8 cellular contexts compared by ENCODE assay signal in genomic region chr1:8848663-8849386, GRCh38. TPM values are rescaled to one million over a fixed set of nuclear protein-coding genes. Genes with fewer than 3 reads are reported as not detected.
DNase-seq lines count a peak whose midpoint lies in the region; ATAC-seq and TF ChIP-seq lines count a peak whose summit lies in the region.

No MANE protein-coding gene starts in this region.

- DNase-seq in GM04504 (ENCODE audit: low read depth) (peak; percentile 86), KG1 (lab: John Stamatoyannopoulos, UW) (peak; percentile 64), fibroblast of lung (ENCODE audit: low read depth in 2 of 2) (peak; percentile 91 to 94)
- peak; percentile 80 to 87 for DNase-seq in activated T-cell treated with anti-CD3 and anti-CD28 coated beads, Interleukin-2, amount 50 U/mL, for 72 hours

- ATAC-seq in activated T-cell treated with anti-CD3 and anti-CD28 coated beads, Interleukin-2, amount 50 U/mL, for 72 hours (replicated peaks in 1 of 2) = peak; percentile 79 to 88
- peak; percentile 89 for ATAC-seq in stimulated activated memory B cell treated with anti-CD40 and anti-IgM and Interleukin-4, amounts not matched to agents 10 μg/mL and 1 μg/mL and 100 μg/mL, for 72 hours
- ATAC-seq in GM18873 (IDR thresholded peaks at IDR 0.05; ENCODE audit: low FRiP score, unreplicated experiment) = no peak

- no peak overlapping the region for H3K9ac ChIP-seq in fibroblast of lung (ENCODE audit: insufficient read depth, low read length)

- H3K4me3 Mint-ChIP-seq in activated T-cell treated with anti-CD3 and anti-CD28 coated beads, Interleukin-2, amount 50 U/mL, for 72 hours = no peak overlapping the region
- no peak overlapping the region for H3K4me3 Mint-ChIP-seq in nephron
- H3K4me3 Mint-ChIP-seq in stimulated activated memory B cell treated with anti-CD40 and anti-IgM and Interleukin-4, amounts not matched to agents 10 μg/mL and 1 μg/mL and 100 μg/mL, for 72 hours = no peak overlapping the region

- H3K27ac ChIP-seq in fibroblast of lung (ENCODE audit: insufficient read depth, low read length) = no peak overlapping the region

- H2AFZ ChIP-seq in fibroblast of lung (ENCODE audit: low read length) = no peak overlapping the region

- no peaks in the 10 kb centered on the region for H3K36me3 ChIP-seq in fibroblast of lung (ENCODE audit: control insufficient read depth, insufficient read depth, low read length)

- H3K27me3 ChIP-seq in fibroblast of lung (ENCODE audit: control insufficient read depth, insufficient read depth, low read length) = no peaks in the 10 kb centered on the region

- no peak overlapping the region for H3K4me3 ChIP-seq in fibroblast of lung (replicated peaks in 1 of 4; ENCODE audit: control extremely low read depth in 1 of 4, insufficient read depth in 1 of 4, low read depth in 3 of 4, low read length in 4 of 4)

- peak overlapping the region; percentile 39 for H3K4me2 ChIP-seq in fibroblast of lung (ENCODE audit: extremely low read depth, insufficient read depth, low read length)

- no peaks in the 10 kb centered on the region for H3K36me3 Mint-ChIP-seq in activated T-cell treated with anti-CD3 and anti-CD28 coated beads, Interleukin-2, amount 50 U/mL, for 72 hours (ENCODE audit: insufficient read depth in 2 of 2)
- H3K36me3 Mint-ChIP-seq in nephron (ENCODE audit: low read depth) = no peaks in the 10 kb centered on the region
- H3K36me3 Mint-ChIP-seq in stimulated activated memory B cell treated with anti-CD40 and anti-IgM and Interleukin-4, amounts not matched to agents 10 μg/mL and 1 μg/mL and 100 μg/mL, for 72 hours = no peaks in the 10 kb centered on the region

- no peaks in the 10 kb centered on the region for H4K20me1 ChIP-seq in fibroblast of lung (ENCODE audit: control insufficient read depth, extremely low read depth, insufficient read depth, low read length)

- no peaks in the 10 kb centered on the region for H3K79me2 ChIP-seq in fibroblast of lung (ENCODE audit: control insufficient read depth, insufficient read depth, low read length)

- no peaks in the 10 kb centered on the region for H3K9me3 ChIP-seq in fibroblast of lung (ENCODE audit: control insufficient read depth, insufficient read depth, low read depth, low read length)

- TF ChIP-seq CTCF in fibroblast of lung (conservative IDR thresholded peaks at IDR 0.05 in 1 of 2, IDR thresholded peaks at IDR 0.05 in 1 of 2; ENCODE audit: low read depth in 1 of 2, low read length in 2 of 2) (peak; percentile 89 to 92), nephron (IDR thresholded peaks at IDR 0.05; ENCODE audit: unreplicated experiment in 3 of 3) (peak; percentile 86 to 94 (median 93))

- H3K4me1 ChIP-seq in fibroblast of lung (ENCODE audit: control insufficient read depth, extremely low read depth, insufficient read depth, low read length) = peaks cover 3% of the 10 kb centered on the region

- peaks cover 4% of the 10 kb centered on the region for H3K27me3 Mint-ChIP-seq in activated T-cell treated with anti-CD3 and anti-CD28 coated beads, Interleukin-2, amount 50 U/mL, for 72 hours (ENCODE audit: low read depth)
- H3K27me3 Mint-ChIP-seq in nephron (ENCODE audit: low read depth) = peaks cover 6% of the 10 kb centered on the region
- H3K27me3 Mint-ChIP-seq in stimulated activated memory B cell treated with anti-CD40 and anti-IgM and Interleukin-4, amounts not matched to agents 10 μg/mL and 1 μg/mL and 100 μg/mL, for 72 hours = peaks cover 5% of the 10 kb centered on the region

- H3K27ac Mint-ChIP-seq in activated T-cell treated with anti-CD3 and anti-CD28 coated beads, Interleukin-2, amount 50 U/mL, for 72 hours = no peak overlapping the region
- H3K27ac Mint-ChIP-seq in nephron = peak overlapping the region; percentile 54 to 89 (median 83)
- no peak overlapping the region for H3K27ac Mint-ChIP-seq in stimulated activated memory B cell treated with anti-CD40 and anti-IgM and Interleukin-4, amounts not matched to agents 10 μg/mL and 1 μg/mL and 100 μg/mL, for 72 hours

- peaks cover 11% of the 10 kb centered on the region for H3K4me1 Mint-ChIP-seq in activated T-cell treated with anti-CD3 and anti-CD28 coated beads, Interleukin-2, amount 50 U/mL, for 72 hours (ENCODE audit: low read depth)
- H3K4me1 Mint-ChIP-seq in nephron = peaks cover 41% of the 10 kb centered on the region
- H3K4me1 Mint-ChIP-seq in stimulated activated memory B cell treated with anti-CD40 and anti-IgM and Interleukin-4, amounts not matched to agents 10 μg/mL and 1 μg/mL and 100 μg/mL, for 72 hours = no peaks in the 10 kb centered on the region

- no peaks in the 10 kb centered on the region for H3K9me3 Mint-ChIP-seq in activated T-cell treated with anti-CD3 and anti-CD28 coated beads, Interleukin-2, amount 50 U/mL, for 72 hours
- no peaks in the 10 kb centered on the region for H3K9me3 Mint-ChIP-seq in nephron
- no peaks in the 10 kb centered on the region for H3K9me3 Mint-ChIP-seq in stimulated activated memory B cell treated with anti-CD40 and anti-IgM and Interleukin-4, amounts not matched to agents 10 μg/mL and 1 μg/mL and 100 μg/mL, for 72 hours

TF ChIP-seq in PFSK-1, 5 proteins besides CTCF, POLR2A, EP300 and RAD21:
- TF ChIP-seq FOXP2 (optimal IDR thresholded peaks at IDR 0.05; ENCODE audit: borderline replicate concordance, extremely low read depth, extremely low read length, insufficient read depth) (peak; percentile 90), REST (IDR thresholded peaks at IDR 0.05; ENCODE audit: insufficient read depth in 1 of 2, low read depth in 2 of 2, low read length in 2 of 2) (no peak)

RNA-seq across cellular contexts. Expression of gene ENO1, which starts 29.7 kb away (rescaled TPM):
- polyA plus RNA-seq in PFSK-1 (2012; ENCODE audit: insufficient read length, low read depth) = 2,075 TPM
- total RNA-seq in activated T-cell treated with anti-CD3 and anti-CD28 coated beads, Interleukin-2, amount 50 U/mL, for 72 hours = 1,000 to 10,000 TPM; 1,803 to 1,841 TPM
- 963 and 971 TPM in 2 replicates for total RNA-seq in fibroblast of lung
- 1,177 and 1,629 TPM in 2 replicates for polyA plus RNA-seq in fibroblast of lung
- polyA plus RNA-seq in fibroblast of lung (2012) = 1,392 and 2,021 TPM in 2 replicates
- polyA minus RNA-seq in fibroblast of lung (ENCODE audit: low replicate concordance) = 1,769 and 2,224 TPM in 2 replicates

RNA-seq across cellular contexts. Expression of gene RERE, which starts 31.4 kb away (rescaled TPM):
- polyA plus RNA-seq in PFSK-1 (2012; ENCODE audit: insufficient read length, low read depth) = 88.7 TPM
- total RNA-seq in activated T-cell treated with anti-CD3 and anti-CD28 coated beads, Interleukin-2, amount 50 U/mL, for 72 hours = 100 to 1,000 TPM in 1 of 2 donors, 10 to 100 TPM in 1; 98.7 to 105 TPM
- total RNA-seq in fibroblast of lung = 45.7 and 51.0 TPM in 2 replicates
- polyA plus RNA-seq in fibroblast of lung = 3.7 and 5.8 TPM in 2 replicates
- 39.9 and 56.9 TPM in 2 replicates for polyA plus RNA-seq in fibroblast of lung (2012)
- polyA minus RNA-seq in fibroblast of lung (ENCODE audit: low replicate concordance) = 79.4 and 89.4 TPM in 2 replicates

Comparison
In these comparisons a context has a peak if more than half of its experiments do, and no peak if none do; other contexts are left out.
1. H3K27ac Mint-ChIP-seq: peak in nephron (3 of 3); none in activated T-cell treated with anti-CD3 and anti-CD28 coated beads, Interleukin-2, amount 50 U/mL, for 72 hours (single experiment) and stimulated activated memory B cell treated with anti-CD40 and anti-IgM and Interleukin-4, amounts not matched to agents 10 μg/mL and 1 μg/mL and 100 μg/mL, for 72 hours (single experiment).
2. Peak in every context shown above with its lines, with median percentiles within 50 percentile points of each other: DNase-seq.